In the genomic region with DNA sequence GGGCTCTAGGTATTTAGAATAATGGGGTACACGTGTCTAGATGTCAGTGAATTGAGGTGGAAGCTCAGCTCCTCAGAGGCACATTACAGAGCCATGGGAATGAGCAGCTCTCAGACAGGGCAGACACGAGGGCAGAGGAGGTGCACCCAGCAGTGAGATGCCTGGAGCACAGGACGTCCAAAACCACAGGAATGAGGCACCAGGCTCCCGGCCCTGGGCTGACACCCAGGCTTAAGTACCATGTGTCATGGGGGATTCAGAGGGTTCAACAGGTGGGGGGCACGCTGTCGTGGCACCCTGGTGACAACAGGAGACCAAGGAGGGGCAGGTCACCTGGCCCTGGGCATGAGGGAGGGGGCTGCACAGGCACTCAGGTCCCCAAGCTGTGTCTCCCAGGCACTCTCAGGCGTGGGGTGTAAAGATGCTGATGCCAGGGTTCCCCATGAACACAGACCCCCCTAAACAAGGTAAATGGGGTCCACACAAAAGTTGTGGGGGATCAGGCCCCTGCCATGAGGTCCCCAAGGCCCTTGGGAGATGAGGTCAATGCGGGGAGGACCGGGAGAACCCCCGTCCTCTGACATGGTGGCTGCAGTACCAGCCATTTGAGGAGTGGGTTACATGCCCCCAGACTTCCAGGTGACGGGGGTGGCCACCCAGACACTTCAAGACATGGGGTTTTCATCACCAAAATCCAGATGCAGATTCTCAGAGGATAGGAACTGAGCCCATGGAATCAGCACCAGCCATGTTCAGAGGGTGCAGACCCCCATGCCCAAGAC, we compare ENCODE assay signal across 1 cellular context.
TF ChIP-seq lines count a peak whose summit lies in the region.

No MANE protein-coding gene starts in this region.

TF ChIP-seq in SK-N-SH, 30 proteins besides CTCF, POLR2A, EP300 and RAD21 (continued from another document):
- TF ChIP-seq, protein P1, sequence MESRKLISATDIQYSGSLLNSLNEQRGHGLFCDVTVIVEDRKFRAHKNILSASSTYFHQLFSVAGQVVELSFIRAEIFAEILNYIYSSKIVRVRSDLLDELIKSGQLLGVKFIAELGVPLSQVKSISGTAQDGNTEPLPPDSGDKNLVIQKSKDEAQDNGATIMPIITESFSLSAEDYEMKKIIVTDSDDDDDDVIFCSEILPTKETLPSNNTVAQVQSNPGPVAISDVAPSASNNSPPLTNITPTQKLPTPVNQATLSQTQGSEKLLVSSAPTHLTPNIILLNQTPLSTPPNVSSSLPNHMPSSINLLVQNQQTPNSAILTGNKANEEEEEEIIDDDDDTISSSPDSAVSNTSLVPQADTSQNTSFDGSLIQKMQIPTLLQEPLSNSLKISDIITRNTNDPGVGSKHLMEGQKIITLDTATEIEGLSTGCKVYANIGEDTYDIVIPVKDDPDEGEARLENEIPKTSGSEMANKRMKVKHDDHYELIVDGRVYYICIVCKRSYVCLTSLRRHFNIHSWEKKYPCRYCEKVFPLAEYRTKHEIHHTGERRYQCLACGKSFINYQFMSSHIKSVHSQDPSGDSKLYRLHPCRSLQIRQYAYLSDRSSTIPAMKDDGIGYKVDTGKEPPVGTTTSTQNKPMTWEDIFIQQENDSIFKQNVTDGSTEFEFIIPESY (IDR thresholded peaks at IDR 0.05; ENCODE audit: borderline replicate concordance, low read depth): no peak
- TF ChIP-seq POLR2AphosphoS5 (IDR thresholded peaks at IDR 0.05; ENCODE audit: low read depth, low read length) (no peak), MAX (IDR thresholded peaks at IDR 0.05; ENCODE audit: low read depth) (0 out of 2 replicates have a peak, but pooled peaks have one; percentile 52), TCF12 (IDR thresholded peaks at IDR 0.05) (0 out of 2 replicates have a peak, but pooled peaks have one; percentile 32), TAF1 (IDR thresholded peaks at IDR 0.05; ENCODE audit: borderline replicate concordance, low read depth, low read length) (no peak), MEF2A (IDR thresholded peaks at IDR 0.05; ENCODE audit: borderline replicate concordance, low read depth) (no peak), RFX5 (IDR thresholded peaks at IDR 0.05; ENCODE audit: low read length) (no peak), FOSL2 (IDR thresholded peaks at IDR 0.05; ENCODE audit: borderline replicate concordance, low read depth) (no peak), GABPA (IDR thresholded peaks at IDR 0.05; ENCODE audit: low read depth) (no peak), MXI1 (IDR thresholded peaks at IDR 0.05; ENCODE audit: low read depth, low read length) (0 out of 2 replicates have a peak, but pooled peaks have one; percentile 19), CHD2 (IDR thresholded peaks at IDR 0.05; ENCODE audit: low read length, partially characterized antibody) (no peak)
